18 cellular contexts compared by ENCODE assay signal in the genomic region with DNA sequence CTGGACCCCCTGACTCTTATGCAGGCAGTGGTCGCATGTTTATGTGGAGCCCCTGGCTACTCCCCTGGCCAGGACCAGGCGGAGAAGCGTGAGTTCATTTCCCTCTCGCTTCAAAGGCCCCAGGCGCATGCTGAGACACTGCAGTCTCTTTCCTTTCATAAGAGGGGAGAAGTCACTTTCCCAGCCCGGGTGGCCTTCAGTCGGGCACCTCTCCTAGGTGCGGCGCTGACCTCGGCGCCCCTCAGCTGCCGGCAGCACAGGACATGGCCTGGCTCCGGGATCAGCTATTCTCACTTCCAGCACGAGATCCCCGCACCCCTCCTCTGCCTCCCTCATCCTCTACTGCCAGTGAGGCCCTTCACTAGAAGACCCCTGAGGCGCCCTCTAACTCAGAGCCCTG.
"Had no signal": no experiment of that assay in that cellular context is flagged by ENCODE, and none has a peak within 500 bp of the region (broad histone marks: within the 10 kb centered on the region; RNA-seq: fewer than 3 reads in every experiment).

No MANE protein-coding gene starts in this region.

- H3K4me1 ChIP-seq: gastroesophageal sphincter, heart right ventricle, left lung, lower lobe of right lung had no signal

- H3K9me3 ChIP-seq: esophagus squamous epithelium, gastroesophageal sphincter, heart right ventricle, left lung, lower lobe of right lung, mucosa of descending colon had no signal

- H3K4me3 ChIP-seq: esophagus squamous epithelium, gastroesophageal sphincter, heart right ventricle, left lung, lower lobe of right lung, mucosa of descending colon had no signal

- DNase-seq: cortex of kidney; effector CD8-positive, alpha-beta T cell; effector memory CD8-positive, alpha-beta T cell; erythroblast; esophagus squamous epithelium; foreskin fibroblast; heart right ventricle; hippocampal formation; left cardiac atrium; left lung; left ventricle myocardium superior; lower lobe of right lung; mesenchymal stem cell; mucosa of descending colon had no signal

- H3K27ac ChIP-seq: epithelial cell of prostate, esophagus squamous epithelium, gastroesophageal sphincter, heart right ventricle, left lung, lower lobe of right lung had no signal

- H3K27me3 Mint-ChIP-seq: effector memory CD8-positive, alpha-beta T cell had no signal

- H3K27ac Mint-ChIP-seq: dendritic cell treated with granulocyte-macrophage colony-stimulating factor and Interleukin-4, amounts not matched to agents 40 ng/mL and 50 ng/mL, for 4 days; effector memory CD8-positive, alpha-beta T cell; mesothelial cell of epicardium had no signal

- H3K9me3 Mint-ChIP-seq: dendritic cell treated with granulocyte-macrophage colony-stimulating factor and Interleukin-4, amounts not matched to agents 40 ng/mL and 50 ng/mL, for 4 days; mesothelial cell of epicardium had no signal

- H3K4me3 Mint-ChIP-seq: dendritic cell treated with granulocyte-macrophage colony-stimulating factor and Interleukin-4, amounts not matched to agents 40 ng/mL and 50 ng/mL, for 4 days; effector memory CD8-positive, alpha-beta T cell; mesothelial cell of epicardium had no signal

- H3K27me3 ChIP-seq: esophagus squamous epithelium had no signal

- H3K36me3 ChIP-seq: esophagus squamous epithelium, gastroesophageal sphincter, heart right ventricle, left lung, lower lobe of right lung had no signal

- H3K36me3 Mint-ChIP-seq: mesothelial cell of epicardium had no signal
